11 cellular contexts compared by ENCODE assay signal in the genomic region with DNA sequence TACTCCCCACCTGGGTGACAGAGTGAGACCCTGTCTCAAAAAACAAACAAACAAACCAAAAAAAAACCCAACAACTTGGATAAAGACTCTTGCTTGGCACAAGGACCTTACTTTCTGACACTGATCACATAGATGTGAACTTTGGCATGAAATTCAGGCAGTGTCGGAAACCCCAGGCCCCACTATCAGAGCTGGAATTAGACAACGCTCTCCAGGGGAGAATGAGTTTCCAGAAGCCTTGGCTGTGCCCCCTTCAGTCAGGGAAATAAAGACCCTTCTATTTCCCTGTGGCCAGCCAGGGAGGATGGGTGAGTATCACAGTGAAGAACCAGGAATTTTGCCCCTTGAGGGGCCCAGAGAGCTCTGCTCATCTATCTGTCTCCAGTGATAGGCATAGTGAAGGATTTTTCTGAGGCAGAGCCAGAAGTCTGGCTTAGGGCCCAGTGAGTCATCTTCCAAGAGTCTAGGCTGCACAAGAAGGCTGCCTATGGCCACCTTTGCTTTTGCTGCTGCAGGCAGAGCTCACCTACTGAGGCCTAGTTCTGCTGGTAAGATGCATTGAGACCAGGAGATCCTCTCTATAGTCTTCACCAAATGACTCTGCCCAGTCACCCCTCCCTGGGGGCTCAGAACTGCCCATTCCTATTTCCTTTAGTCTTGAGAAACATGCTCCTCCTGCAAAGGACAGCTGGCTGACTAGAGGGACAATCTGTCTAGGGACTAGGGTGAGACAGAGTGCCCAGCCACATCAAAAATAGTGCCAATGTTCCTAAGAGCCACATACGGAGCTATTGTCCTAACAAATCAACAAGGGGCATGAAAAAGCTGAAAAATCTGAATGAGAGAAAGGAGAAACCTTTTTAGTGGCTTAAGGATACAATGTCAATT. TPM values are rescaled to one million over a fixed set of nuclear protein-coding genes. Genes with fewer than 3 reads are reported as not detected.
DNase-seq lines count a peak whose midpoint lies in the region; ATAC-seq and TF ChIP-seq lines count a peak whose summit lies in the region.
"Had no signal": no experiment of that assay in that cellular context is flagged by ENCODE, and none has a peak within 500 bp of the region (broad histone marks: within the 10 kb centered on the region; RNA-seq: fewer than 3 reads in every experiment).

No MANE protein-coding gene starts in this region.

- H3K23ac ChIP-seq in mesenchymal stem cell (ENCODE audit: low read length in 2 of 2), result no peak overlapping the region

- H3K9ac ChIP-seq in colonic mucosa (ENCODE audit: low read depth in 2 of 2, low read length in 2 of 2), result no peak overlapping the region
- no peak overlapping the region for H3K9ac ChIP-seq in mesenchymal stem cell (ENCODE audit: low read length)
- H3K9ac ChIP-seq: KMS-11 had no signal

- peak overlapping the region in 1 of 2 experiments; percentile 38 for H3K4ac ChIP-seq in mesenchymal stem cell (ENCODE audit: low read depth in 1 of 2, low read length in 2 of 2)

- WGBS in mesenchymal stem cell, result 88% methylated on average over 2 of the region's 3 CpGs

- intact Hi-C loops in colonic mucosa (cut with DNase I), result no loop called here
- intact Hi-C loops in CD4-positive, alpha-beta memory T cell (cut with micrococcal nuclease), result no loop called here

- no peak overlapping the region for H2BK15ac ChIP-seq in mesenchymal stem cell (ENCODE audit: low read depth, poor library complexity, severe bottlenecking)

- no peak overlapping the region for H3K4me2 ChIP-seq in mesenchymal stem cell (ENCODE audit: low read length, poor library complexity, severe bottlenecking)
- H3K4me2 ChIP-seq: KMS-11 had no signal

- H3K14ac ChIP-seq in mesenchymal stem cell (ENCODE audit: low read length in 2 of 2), result no peak overlapping the region

- CTCF ChIA-PET in CD4-positive, alpha-beta memory T cell (lab: Charles Lee; ENCODE audit: partially characterized antibody), result interaction anchor here (0.6 kb wide), 1 partner anchor 63 kb away, joined by 3 read pairs; no protein-coding TSS in a partner anchor

- no peaks in the 10 kb centered on the region for H3K27me3 Mint-ChIP-seq in CD4-positive, alpha-beta memory T cell
- H3K27me3 Mint-ChIP-seq: B cell, memory B cell had no signal

- H3K4me1 ChIP-seq in colonic mucosa (no peaks in the 10 kb centered on the region), mesenchymal stem cell (ENCODE audit: control insufficient read depth, insufficient read depth, low read depth, low read length) (peaks cover 15% of the 10 kb centered on the region)
- no peaks in the 10 kb centered on the region for H3K4me1 ChIP-seq in CD4-positive, alpha-beta memory T cell (ENCODE audit: insufficient read depth, low read length)

- no peak overlapping the region for H3K4me3 Mint-ChIP-seq in CD4-positive, alpha-beta memory T cell
- H3K4me3 Mint-ChIP-seq: B cell, memory B cell had no signal

- H4K8ac ChIP-seq in mesenchymal stem cell (ENCODE audit: low read length), result peak overlapping the region; percentile 61

- H3K79me1 ChIP-seq in mesenchymal stem cell (replicated peaks; ENCODE audit: low read length, poor library complexity, severe bottlenecking), result no peaks in the 10 kb centered on the region

- H3K27ac Mint-ChIP-seq in CD4-positive, alpha-beta memory T cell, result peak overlapping the region in 1 of 7 donors; percentile 13
- H3K27ac Mint-ChIP-seq: B cell, memory B cell had no signal

- peak overlapping the region in 1 of 2 experiments; percentile 67 for H2BK12ac ChIP-seq in mesenchymal stem cell (ENCODE audit: low read length in 2 of 2)

- H3K4me3 ChIP-seq in colonic mucosa (no peak overlapping the region), mesenchymal stem cell (ENCODE audit: insufficient read depth in 1 of 2, low read depth in 1 of 2, low read length in 2 of 2) (no peak overlapping the region)
- H3K4me3 ChIP-seq in CD4-positive, alpha-beta memory T cell (ENCODE audit: low read length in 2 of 2), result no peak overlapping the region

- peaks cover 0 to 3% (median 0%) of the 10 kb centered on the region in 8 donors for H3K9me3 Mint-ChIP-seq in CD4-positive, alpha-beta memory T cell
- H3K9me3 Mint-ChIP-seq: memory B cell had no signal

- H2AFZ ChIP-seq in mesenchymal stem cell (ENCODE audit: low read depth, low read length), result no peak overlapping the region

- H2BK5ac ChIP-seq in mesenchymal stem cell (ENCODE audit: low read depth, low read length, poor library complexity, severe bottlenecking), result no peak overlapping the region

- peak overlapping the region; percentile 14 to 34 for H3K18ac ChIP-seq in mesenchymal stem cell (ENCODE audit: low read depth in 1 of 2, low read length in 2 of 2)

- no peak for ATAC-seq in HG02763 (IDR thresholded peaks at IDR 0.05; ENCODE audit: unreplicated experiment)

- H2BK120ac ChIP-seq in mesenchymal stem cell (ENCODE audit: low read depth, low read length), result no peak overlapping the region

- H3K36me3 ChIP-seq in colonic mucosa (no peaks in the 10 kb centered on the region), mesenchymal stem cell (ENCODE audit: control insufficient read depth in 1 of 2, insufficient read depth in 2 of 2, low read depth in 1 of 2, low read length in 2 of 2) (no peaks in the 10 kb centered on the region)
- H3K36me3 ChIP-seq in CD4-positive, alpha-beta memory T cell (ENCODE audit: insufficient read depth, low read length), result no peaks in the 10 kb centered on the region

- peak overlapping the region; percentile 20 for H4K91ac ChIP-seq in mesenchymal stem cell (ENCODE audit: low read length)

- H3K4me1 Mint-ChIP-seq in CD4-positive, alpha-beta memory T cell, result peaks cover 0 to 3% (median 0%) of the 10 kb centered on the region in 4 donors

- POLR2A ChIA-PET in CD4-positive, alpha-beta memory T cell (lab: Charles Lee; ENCODE audit: partially characterized antibody), result no interaction called here

- H2AK5ac ChIP-seq in mesenchymal stem cell (ENCODE audit: low read length, severe bottlenecking), result peak overlapping the region; percentile 46

- H3K9me3 ChIP-seq in colonic mucosa (no peaks in the 10 kb centered on the region), mesenchymal stem cell (ENCODE audit: control insufficient read depth, low read length) (no peaks in the 10 kb centered on the region)
- no peaks in the 10 kb centered on the region for H3K9me3 ChIP-seq in CD4-positive, alpha-beta memory T cell (ENCODE audit: control insufficient read depth in 1 of 2, low read length in 2 of 2)

- no peaks in the 10 kb centered on the region for H3K27me3 ChIP-seq in colonic mucosa
- H3K27me3 ChIP-seq in mesenchymal stem cell (ENCODE audit: control insufficient read depth in 1 of 2, insufficient read depth in 1 of 2, low read length in 2 of 2), result no peaks in the 10 kb centered on the region
- no peaks in the 10 kb centered on the region for H3K27me3 ChIP-seq in CD4-positive, alpha-beta memory T cell (ENCODE audit: insufficient read depth, low read length)

- H3K36me3 Mint-ChIP-seq in CD4-positive, alpha-beta memory T cell, result no peaks in the 10 kb centered on the region
- H3K36me3 Mint-ChIP-seq: memory B cell had no signal

- TF ChIP-seq CTCF in colonic mucosa (IDR thresholded peaks at IDR 0.05), result no peak

- H3K27ac ChIP-seq in colonic mucosa (no peak overlapping the region), mesenchymal stem cell (ENCODE audit: low read length, poor library complexity, severe bottlenecking) (peak overlapping the region; percentile 67)
- H3K27ac ChIP-seq in CD4-positive, alpha-beta memory T cell (ENCODE audit: low read depth, low read length), result no peak overlapping the region
- H3K27ac ChIP-seq: KMS-11 had no signal

- DNase-seq in A172 (ENCODE audit: low spot score), result peak; percentile 76
- peak; percentile 72 for DNase-seq in LHCN-M2 (ENCODE audit: low read depth)
- peak; percentile 47 for DNase-seq in colonic mucosa
- DNase-seq in mesenchymal stem cell, result peak; percentile 86
- no peak for DNase-seq in NCI-H1105 treated with DMSO at 0.1 percent for 48 hours (lab: John Stamatoyannopoulos, UW)
- DNase-seq in CD4-positive, alpha-beta memory T cell, result no peak
- no peak for DNase-seq in medulla oblongata (ENCODE audit: extremely low spot score)

RNA-seq across cellular contexts. Expression of a gene that starts 40.2 kb away (rescaled TPM):
- total RNA-seq in A172 (2014; rRNA removed; shearing (Covaris generic)), result 68.4 and 70.6 TPM in 2 replicates
- total RNA-seq in LHCN-M2 (2014; rRNA removed), result 40.8 and 43.3 TPM in 2 replicates
- polyA plus RNA-seq in LHCN-M2 (2012), result 25.1 TPM
- 10 to 100 TPM; 14.5 to 26.3 TPM for total RNA-seq in colonic mucosa
- 20.0 TPM for polyA plus RNA-seq in mesenchymal stem cell (2013, experiment 1 of 2)
- polyA plus RNA-seq in mesenchymal stem cell (2013, experiment 2 of 2), result 19.1 TPM
- 10 to 100 TPM; 14.7 to 15.1 TPM for total RNA-seq in CD4-positive, alpha-beta memory T cell
- polyA plus RNA-seq in CD4-positive, alpha-beta memory T cell, result 10 to 100 TPM; 25.2 to 32.4 TPM

Comparison
In these comparisons a context has a peak if more than half of its experiments do, and no peak if none do; other contexts are left out.
1. DNase-seq: peak in A172 (single experiment), LHCN-M2 (single experiment), colonic mucosa (single experiment) and mesenchymal stem cell (single experiment); none in NCI-H1105 treated with DMSO at 0.1 percent for 48 hours (single experiment), CD4-positive, alpha-beta memory T cell (0 of 5) and medulla oblongata (single experiment).